18 cellular contexts compared by ENCODE assay signal in genomic region chr10:11285171-11285570, GRCh38.
DNase-seq lines count a peak whose midpoint lies in the region; ATAC-seq, FAIRE-seq and TF ChIP-seq lines count a peak whose summit lies in the region.
"Had no signal": no experiment of that assay in that cellular context is flagged by ENCODE, and none has a peak within 500 bp of the region (broad histone marks: within the 10 kb centered on the region; RNA-seq: fewer than 3 reads in every experiment).

No MANE protein-coding gene starts in this region.

- CTCF ChIA-PET in GM12878 (lab: Yijun Ruan, JAX) = no interaction called here

- H3K27me3 ChIP-seq in GM23248 (replicated peaks; ENCODE audit: insufficient read depth) = no peaks in the 10 kb centered on the region
- no peaks in the 10 kb centered on the region for H3K27me3 ChIP-seq in GM12878 (replicated peaks in 1 of 2; ENCODE audit: control insufficient read depth in 2 of 2, insufficient read depth in 2 of 2, low read length in 1 of 2)
- no peaks in the 10 kb centered on the region for H3K27me3 ChIP-seq in mesenchymal stem cell (ENCODE audit: control insufficient read depth in 1 of 2, insufficient read depth in 1 of 2, low read length in 2 of 2)
- H3K27me3 ChIP-seq: BLaER1 treated with 17β-estradiol and CSF1 and Interleukin-3, amounts not matched to agents 10 nM and 100 nM; upper lobe of left lung had no signal

- no peak overlapping the region for H2BK5ac ChIP-seq in mesenchymal stem cell (ENCODE audit: low read depth, low read length, poor library complexity, severe bottlenecking)

- no peak overlapping the region for H3K4ac ChIP-seq in mesenchymal stem cell (ENCODE audit: low read depth in 1 of 2, low read length in 2 of 2)

- no peak overlapping the region for H3K18ac ChIP-seq in mesenchymal stem cell (ENCODE audit: low read depth in 1 of 2, low read length in 2 of 2)

- no peak overlapping the region for H3K23ac ChIP-seq in mesenchymal stem cell (ENCODE audit: low read length in 2 of 2)

- no peaks in the 10 kb centered on the region for H3K79me1 ChIP-seq in mesenchymal stem cell (replicated peaks; ENCODE audit: low read length, poor library complexity, severe bottlenecking)

- H3K9me3 ChIP-seq in GM23248 (ENCODE audit: low read depth) (no peaks in the 10 kb centered on the region), GM12878 (replicated peaks; ENCODE audit: control insufficient read depth, insufficient read depth, low read length) (no peaks in the 10 kb centered on the region; the same call in 2 of the 3 replicates), mesenchymal stem cell (ENCODE audit: control insufficient read depth, low read length) (no peaks in the 10 kb centered on the region)
- H3K9me3 ChIP-seq: upper lobe of left lung had no signal

- H3K14ac ChIP-seq in mesenchymal stem cell (ENCODE audit: low read length in 2 of 2) = no peak overlapping the region

- no peak for TF ChIP-seq POLR2A in GM12878 (IDR thresholded peaks at IDR 0.05; ENCODE audit: low read depth, low read length)

- no peak overlapping the region for H2BK12ac ChIP-seq in mesenchymal stem cell (ENCODE audit: low read length in 2 of 2)

- SMC1A ChIA-PET in GM12878 (lab: Charles Lee; ENCODE audit: uncharacterized antibody, unreplicated experiment) = interaction anchor here (0.6 to 1.3 kb wide), 2 partner anchors 10 to 14 kb away, joined by 3 to 4 read pairs; no protein-coding TSS in a partner anchor

- H2AK5ac ChIP-seq in mesenchymal stem cell (ENCODE audit: low read length, severe bottlenecking) = no peak overlapping the region

- no peak for FAIRE-seq in GM12878 (lab: Jason Lieb, UNC)

- DNase-seq in AG09309 (ENCODE audit: low read depth) (no peak), GM23248 (peak; percentile 8), GM12878 (ENCODE audit: low read depth, low spot score) (no peak), mesenchymal stem cell (peak; percentile 13), NCI-H1694 treated with DMSO at 0.1 percent for 48 hours (lab: John Stamatoyannopoulos, UW) (no peak), GM03348 (ENCODE audit: low spot score) (no peak), NCI-H1105 treated with DMSO at 0.1 percent for 48 hours (lab: John Stamatoyannopoulos, UW) (no peak), activated gamma-delta T cell treated with Interleukin-2 at 50 U/mL for 16 hours (no peak)
- DNase-seq: activated naive CD4-positive, alpha-beta T cell treated with anti-CD3 and anti-CD28 coated beads, Interleukin-2, amount 10 ng/mL, durations not matched to agents 7 days and 5 days; MV-4-11; NCI-H2171 treated with DMSO at 0.1 percent for 48 hours; occipital lobe; RPMI8226; stimulated activated naive B cell treated with anti-CD40 and anti-IgM and Interleukin-4, amounts not matched to agents 10 μg/mL and 1 μg/mL and 100 μg/mL, for 72 hours; T-helper 1 cell; upper lobe of left lung had no signal

- no peak overlapping the region for H2AFZ ChIP-seq in GM23248
- no peak overlapping the region for H2AFZ ChIP-seq in GM12878 (ENCODE audit: control insufficient read depth, low read depth, low read length)
- no peak overlapping the region for H2AFZ ChIP-seq in mesenchymal stem cell (ENCODE audit: low read depth, low read length)

- no peak for TF ChIP-seq EP300 in GM12878 (IDR thresholded peaks at IDR 0.05; ENCODE audit: borderline replicate concordance in 1 of 2, control insufficient read depth in 1 of 2, low read depth in 2 of 2, low read length in 2 of 2)

- H4K91ac ChIP-seq in mesenchymal stem cell (ENCODE audit: low read length) = peak overlapping the region; percentile 36

- intact Hi-C loops in GM12878 (cut with micrococcal nuclease; ENCODE audit: unreplicated experiment) = no loop called here

- H3K4me3 ChIP-seq in AG09309 (ENCODE audit: control insufficient read depth, low read depth, low read length) = no peak overlapping the region
- no peak overlapping the region for H3K4me3 ChIP-seq in GM23248
- no peak overlapping the region for H3K4me3 ChIP-seq in GM12878
- no peak overlapping the region for H3K4me3 ChIP-seq in mesenchymal stem cell (ENCODE audit: insufficient read depth in 1 of 2, low read depth in 1 of 2, low read length in 2 of 2)
- H3K4me3 ChIP-seq: BLaER1 treated with 17β-estradiol and CSF1 and Interleukin-3, amounts not matched to agents 10 nM and 100 nM; skin epidermis; upper lobe of left lung had no signal

- H4K8ac ChIP-seq in mesenchymal stem cell (ENCODE audit: low read length) = no peak overlapping the region

- no peaks in the 10 kb centered on the region for H3K9me2 ChIP-seq in GM23248 (ENCODE audit: insufficient read depth)

- H3K36me3 ChIP-seq in GM23248 (ENCODE audit: low read depth) (no peaks in the 10 kb centered on the region), GM12878 (ENCODE audit: control insufficient read depth in 2 of 2, insufficient read depth in 2 of 2, low read length in 1 of 2) (peaks cover 35 to 59% of the 10 kb centered on the region in 2 experiments), mesenchymal stem cell (ENCODE audit: control insufficient read depth in 1 of 2, insufficient read depth in 2 of 2, low read depth in 1 of 2, low read length in 2 of 2) (peaks cover 41 to 74% of the 10 kb centered on the region in 2 experiments)

- in situ Hi-C loops in GM23248 (cut with MboI) (no loop called here), GM12878 (cut with MboI) (no loop called here)

- RAD21 ChIA-PET in GM12878 (lab: Charles Lee; ENCODE audit: unreplicated experiment) = no interaction called here

- TF ChIP-seq RAD21 in GM12878 (IDR thresholded peaks at IDR 0.05; ENCODE audit: insufficient read depth, low read depth, low read length) = peak; percentile 19; the same call in 1 of the 2 replicates

- peak; percentile 12 for TF ChIP-seq CTCF in AG09309 (IDR thresholded peaks at IDR 0.05; ENCODE audit: control insufficient read depth, insufficient read depth, low read depth, low read length, missing control alignments)
- no peak for TF ChIP-seq CTCF in GM12878 (IDR thresholded peaks at IDR 0.05 in 2 of 3, conservative IDR thresholded peaks at IDR 0.05 in 1 of 3; ENCODE audit: control insufficient read depth in 2 of 3, extremely low read depth in 1 of 3, insufficient read depth in 1 of 3, low read depth in 3 of 3, low read length in 3 of 3)

- H3K9ac ChIP-seq in GM23248 = no peak overlapping the region
- H3K9ac ChIP-seq in GM12878 (ENCODE audit: control insufficient read depth, insufficient read depth, low read length) = no peak overlapping the region
- no peak overlapping the region for H3K9ac ChIP-seq in mesenchymal stem cell (ENCODE audit: low read length)
- H3K9ac ChIP-seq: BLaER1 treated with 17β-estradiol and CSF1 and Interleukin-3, amounts not matched to agents 10 nM and 100 nM had no signal

- no peak for ATAC-seq in GM12878
- ATAC-seq: stimulated activated naive B cell treated with anti-CD40 and anti-IgM and Interleukin-4, amounts not matched to agents 10 μg/mL and 1 μg/mL and 100 μg/mL, for 72 hours had no signal

- H3K27ac ChIP-seq in GM23248 (no peak overlapping the region), GM12878 (ENCODE audit: control insufficient read depth, insufficient read depth) (peak overlapping the region; percentile 79), mesenchymal stem cell (ENCODE audit: low read length, poor library complexity, severe bottlenecking) (no peak overlapping the region)
- H3K27ac ChIP-seq: BLaER1 treated with 17β-estradiol and CSF1 and Interleukin-3, amounts not matched to agents 10 nM and 100 nM; skin epidermis; upper lobe of left lung had no signal

- no peaks in the 10 kb centered on the region for H3F3A ChIP-seq in GM23248 (ENCODE audit: insufficient read depth)

- POLR2A ChIA-PET in GM12878 (lab: Charles Lee) = no interaction called here

- H2BK15ac ChIP-seq in mesenchymal stem cell (ENCODE audit: low read depth, poor library complexity, severe bottlenecking) = no peak overlapping the region

- H4K20me1 ChIP-seq in GM23248 (ENCODE audit: insufficient read depth) = no peaks in the 10 kb centered on the region
- H4K20me1 ChIP-seq in GM12878 (ENCODE audit: control insufficient read depth, insufficient read depth) = no peaks in the 10 kb centered on the region

- H3K79me2 ChIP-seq in GM23248 (ENCODE audit: insufficient read depth) = no peaks in the 10 kb centered on the region
- no peaks in the 10 kb centered on the region; the same call in 1 of the 2 replicates for H3K79me2 ChIP-seq in GM12878 (ENCODE audit: control insufficient read depth, insufficient read depth, low read length)

- BruUV-seq in GM12878 (replicated peaks; lab: Mats Ljungman, UMichigan) = no TSS peak

- H3K4me2 ChIP-seq in GM23248 (ENCODE audit: unreplicated experiment) = no peak overlapping the region
- H3K4me2 ChIP-seq in GM12878 (ENCODE audit: control insufficient read depth, insufficient read depth) = no peak overlapping the region; the same call in 1 of the 2 replicates
- no peak overlapping the region for H3K4me2 ChIP-seq in mesenchymal stem cell (ENCODE audit: low read length, poor library complexity, severe bottlenecking)
- H3K4me2 ChIP-seq: BLaER1 treated with 17β-estradiol and CSF1 and Interleukin-3, amounts not matched to agents 10 nM and 100 nM had no signal

- WGBS in GM23248 (ENCODE audit: low coverage in 1 of 2, low lambda C conversion rate in 2 of 2, missing lambda C conversion rate in 2 of 2), 2 experiments = 50 to 65% methylated on average over 4 of the region's 4 CpGs
- 98% methylated on average over 4 of the region's 4 CpGs for WGBS in GM12878 (ENCODE audit: insufficient coverage, insufficient replicate concordance, low lambda C conversion rate, missing lambda C conversion rate)
- WGBS in mesenchymal stem cell = 56% methylated on average over 4 of the region's 4 CpGs

- H2BK120ac ChIP-seq in mesenchymal stem cell (ENCODE audit: low read depth, low read length) = no peak overlapping the region

- no peaks in the 10 kb centered on the region for H3K4me1 ChIP-seq in GM23248 (ENCODE audit: insufficient read depth)
- peaks cover 23% of the 10 kb centered on the region for H3K4me1 ChIP-seq in GM12878 (ENCODE audit: control insufficient read depth, insufficient read depth, low read length)
- peaks cover 3% of the 10 kb centered on the region for H3K4me1 ChIP-seq in mesenchymal stem cell (ENCODE audit: control insufficient read depth, insufficient read depth, low read depth, low read length)

TF ChIP-seq in GM12878, 131 proteins besides CTCF, POLR2A, EP300 and RAD21:
- TF ChIP-seq POLR2AphosphoS5 (IDR thresholded peaks at IDR 0.05; ENCODE audit: low read length) (0 out of 2 replicates have a peak, but pooled peaks have one; percentile 36), ZBED1 (IDR thresholded peaks at IDR 0.05; ENCODE audit: borderline replicate concordance) (no peak)
TF ChIP-seq in GM12878: peak in this region for 1.

Comparison
In these comparisons a context has a peak if more than half of its experiments do, and no peak if none do; other contexts are left out.
1. DNase-seq: peak in GM23248 (single experiment) and mesenchymal stem cell (single experiment); none in AG09309 (single experiment), GM12878 (single experiment), NCI-H1694 treated with DMSO at 0.1 percent for 48 hours (single experiment), GM03348 (single experiment), NCI-H1105 treated with DMSO at 0.1 percent for 48 hours (single experiment) and activated gamma-delta T cell treated with Interleukin-2 at 50 U/mL for 16 hours (single experiment).